1 cellular context compared by ENCODE assay signal in genomic region chr5:117161718-117162386, GRCh38.
TF ChIP-seq lines count a peak whose summit lies in the region.

No MANE protein-coding gene starts in this region.

TF ChIP-seq in GM23338, 12 proteins besides CTCF, POLR2A, EP300 and RAD21 (continued from another document):
- TF ChIP-seq ZNF462 (CRISPR knock-in tag; IDR thresholded peaks at IDR 0.05), result no peak
- TF ChIP-seq ETS1 (IDR thresholded peaks at IDR 0.05), result no peak
- TF ChIP-seq JUNB (IDR thresholded peaks at IDR 0.05; ENCODE audit: unreplicated experiment), result no peak
- no peak for TF ChIP-seq ZNF331 (CRISPR knock-in tag; IDR thresholded peaks at IDR 0.05; ENCODE audit: low read depth)
- TF ChIP-seq EZH2 (IDR thresholded peaks at IDR 0.05; ENCODE audit: low read depth, unreplicated experiment), result no peak
- TF ChIP-seq POLR2AphosphoS5 (IDR thresholded peaks at IDR 0.05; ENCODE audit: low read depth), result no peak
- TF ChIP-seq REST (IDR thresholded peaks at IDR 0.05; ENCODE audit: unreplicated experiment), result no peak
